ENCODE assay signal across 8 cellular contexts in the genomic region with DNA sequence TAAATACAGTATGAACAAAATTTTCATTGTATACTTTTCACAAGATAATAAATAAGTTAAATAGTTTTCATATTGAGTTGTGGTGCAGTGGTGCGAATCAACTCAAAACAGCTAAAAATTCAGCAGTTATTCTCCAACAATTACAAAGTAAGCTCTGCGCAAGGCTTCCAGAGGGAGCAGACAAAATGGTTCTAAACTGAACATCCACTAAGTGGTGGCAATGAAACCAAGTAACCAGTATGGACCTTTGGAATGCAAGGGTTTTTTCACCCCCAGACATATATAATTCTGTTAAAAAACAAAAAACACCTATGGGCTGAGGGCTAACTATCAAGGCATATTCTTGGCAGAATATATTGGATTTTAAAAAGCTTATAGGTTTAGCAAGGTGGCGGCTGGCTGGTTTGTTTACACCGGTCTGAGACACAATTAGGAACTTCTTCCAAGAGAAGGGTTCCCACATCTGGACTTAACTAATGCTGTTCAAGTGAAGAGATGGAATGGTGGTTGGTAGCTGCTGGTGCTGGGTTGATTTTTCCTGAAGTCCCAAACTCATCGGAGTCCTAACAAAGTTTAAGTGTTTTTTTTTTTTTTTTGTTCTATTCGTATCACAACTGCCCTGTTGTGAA. TPM values are rescaled to one million over a fixed set of nuclear protein-coding genes. Genes with fewer than 3 reads are reported as not detected.
DNase-seq lines count a peak whose midpoint lies in the region; ATAC-seq and TF ChIP-seq lines count a peak whose summit lies in the region.

No MANE protein-coding gene starts in this region.

- peaks cover 30% of the 10 kb centered on the region for H3K36me3 ChIP-seq in HUES64 (ENCODE audit: insufficient read depth, low read length)
- peaks cover 37% of the 10 kb centered on the region for H3K36me3 ChIP-seq in skeletal muscle satellite cell (ENCODE audit: insufficient read depth, low read length)

- no peak for ATAC-seq in activated CD8-positive, alpha-beta T cell treated with anti-CD3 and anti-CD28 coated beads for 36 hours
- ATAC-seq in GM21576 (IDR thresholded peaks at IDR 0.05; ENCODE audit: unreplicated experiment), result no peak
- ATAC-seq in GM18511 (IDR thresholded peaks at IDR 0.05; ENCODE audit: unreplicated experiment), result no peak
- ATAC-seq in HG03342 (IDR thresholded peaks at IDR 0.05; ENCODE audit: unreplicated experiment), result no peak

- H3K9ac ChIP-seq in HUES64 (ENCODE audit: low read depth, low read length), result peak overlapping the region; percentile 99
- H3K9ac ChIP-seq in skeletal muscle satellite cell (ENCODE audit: low read depth, low read length), result peak overlapping the region; percentile 99

- H3K9me3 Mint-ChIP-seq in activated CD8-positive, alpha-beta T cell treated with anti-CD3 and anti-CD28 coated beads for 36 hours, result no peaks in the 10 kb centered on the region

- no peaks in the 10 kb centered on the region for H3K27me3 ChIP-seq in HUES64 (ENCODE audit: insufficient read depth, low read length)
- no peaks in the 10 kb centered on the region for H3K27me3 ChIP-seq in skeletal muscle satellite cell (ENCODE audit: control insufficient read depth, insufficient read depth, low read length)

- peaks cover 46% of the 10 kb centered on the region for H3K4me1 Mint-ChIP-seq in activated CD8-positive, alpha-beta T cell treated with anti-CD3 and anti-CD28 coated beads for 36 hours (ENCODE audit: low read depth)

- CTCF ChIA-PET in activated CD8-positive, alpha-beta T cell treated with anti-CD3 and anti-CD28 coated beads for 36 hours (lab: Charles Lee), result interaction anchor here (0.6 to 19.3 kb wide), 7 partner anchors 22 to 249 kb away, joined by 3 to 647 read pairs (median 5); no protein-coding TSS in a partner anchor

- peak overlapping the region; percentile 58; the same call in 1 of the 2 replicates for H3K27ac ChIP-seq in HUES64 (ENCODE audit: low read depth, low read length)

- H3K27ac Mint-ChIP-seq in activated CD8-positive, alpha-beta T cell treated with anti-CD3 and anti-CD28 coated beads for 36 hours, result peak overlapping the region; percentile 97

- POLR2A ChIA-PET in activated CD8-positive, alpha-beta T cell treated with anti-CD3 and anti-CD28 coated beads for 36 hours (lab: Charles Lee), result interaction anchor here (1.0 to 14.1 kb wide), 8 partner anchors 10 to 374 kb away, joined by 3 to 549 read pairs (median 8); no protein-coding TSS in a partner anchor

- H3K36me3 Mint-ChIP-seq in activated CD8-positive, alpha-beta T cell treated with anti-CD3 and anti-CD28 coated beads for 36 hours (ENCODE audit: low read depth), result peaks cover 53% of the 10 kb centered on the region

- H3K4me3 ChIP-seq in HUES64 (ENCODE audit: low read length) (peak overlapping the region; percentile 94), skeletal muscle satellite cell (ENCODE audit: low read length) (peak overlapping the region; percentile 97)

- 27% methylated on average over 4 of the region's 6 CpGs for WGBS in HUES64

- no peak for DNase-seq in activated CD8-positive, alpha-beta T cell treated with anti-CD3 and anti-CD28 coated beads for 36 hours
- DNase-seq in glomerular visceral epithelial cell (ENCODE audit: extremely low spot score) (peak; percentile 15), NCI-H2081 (lab: John Stamatoyannopoulos, UW) (no peak)

- H3K27me3 Mint-ChIP-seq in activated CD8-positive, alpha-beta T cell treated with anti-CD3 and anti-CD28 coated beads for 36 hours, result no peaks in the 10 kb centered on the region

- peak overlapping the region; percentile 94 for H3K4me3 Mint-ChIP-seq in activated CD8-positive, alpha-beta T cell treated with anti-CD3 and anti-CD28 coated beads for 36 hours

- H3K4me1 ChIP-seq in HUES64 (ENCODE audit: insufficient read depth, low read length) (peaks cover 46% of the 10 kb centered on the region), skeletal muscle satellite cell (ENCODE audit: control insufficient read depth, insufficient read depth, low read length) (peaks cover 44% of the 10 kb centered on the region)

- intact Hi-C loops in activated CD8-positive, alpha-beta T cell treated with anti-CD3 and anti-CD28 coated beads for 36 hours (cut with micrococcal nuclease), result loop anchor here (10.0 kb wide), 1 partner anchor 249 kb away; no protein-coding TSS in a partner anchor

- TF ChIP-seq CTCF in activated CD8-positive, alpha-beta T cell treated with anti-CD3 and anti-CD28 coated beads for 36 hours (IDR thresholded peaks at IDR 0.05), result no peak

- no peaks in the 10 kb centered on the region for H3K9me3 ChIP-seq in HUES64 (ENCODE audit: insufficient read depth, low read depth, low read length)
- H3K9me3 ChIP-seq in skeletal muscle satellite cell (replicated peaks; ENCODE audit: low read length), result no peaks in the 10 kb centered on the region

- peak overlapping the region; percentile 81 for H3K4me2 ChIP-seq in skeletal muscle satellite cell (ENCODE audit: low read length)

RNA-seq across cellular contexts. Expression of gene ZFP36L2, which starts 2.9 kb away (rescaled TPM):
- 62.2 TPM for polyA plus RNA-seq in HUES64 (2013, experiment 1 of 2)
- polyA plus RNA-seq in HUES64 (2013, experiment 2 of 2), result 60.5 TPM
- 100 to 1,000 TPM; 102 to 106 TPM for total RNA-seq in activated CD8-positive, alpha-beta T cell treated with anti-CD3 and anti-CD28 coated beads for 36 hours
- total RNA-seq in skeletal muscle satellite cell (2012; rRNA removed), result 8.3 and 10.9 TPM in 2 replicates
